In the genomic region with DNA sequence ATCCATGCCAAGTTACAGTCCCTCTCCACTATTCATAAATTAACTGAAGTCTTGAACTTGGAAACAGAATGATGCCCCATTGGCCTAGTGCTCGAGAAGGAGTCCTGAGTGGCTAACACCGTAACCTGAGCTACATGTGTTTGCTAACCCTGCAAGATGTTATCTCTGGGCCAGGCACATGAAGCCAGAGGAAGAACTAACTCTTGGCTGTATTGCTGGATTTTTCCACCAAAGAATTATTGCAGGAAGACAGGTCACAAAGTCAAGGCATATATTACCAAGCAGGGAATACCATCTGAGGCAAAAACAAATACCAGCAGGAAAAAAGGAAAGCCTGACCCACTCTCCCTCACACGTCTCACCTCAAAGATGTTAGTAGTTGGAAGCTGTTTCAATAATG, we compare ENCODE assay signal across 18 cellular contexts.
"Had no signal": no experiment of that assay in that cellular context is flagged by ENCODE, and none has a peak within 500 bp of the region (broad histone marks: within the 10 kb centered on the region; RNA-seq: fewer than 3 reads in every experiment).

No MANE protein-coding gene starts in this region.

- FAIRE-seq: endometrium, kidney had no signal

- DNase-seq: activated B cell treated with CpG ODN at 0.5 μM for 24 hours; activated CD4-positive, alpha-beta T cell treated with anti-CD3 and anti-CD28 coated beads for 4 hours; activated CD4-positive, alpha-beta T cell treated with anti-CD3 and anti-CD28 coated beads, Interleukin-2, amount 50 U/mL, for 48 hours; activated CD8-positive, alpha-beta memory T cell treated with anti-CD3 and anti-CD28 coated beads, Interleukin-2, amount 50 U/mL, for 48 hours; activated naive CD4-positive, alpha-beta T cell; activated T-cell treated with anti-CD3 and anti-CD28 coated beads, Interleukin-2, amount 50 U/mL, for 4 hours; brain microvascular endothelial cell; caudate nucleus; erythroblast; foreskin fibroblast; kidney; mammary epithelial cell; midbrain; natural killer cell; stimulated activated CD4-positive, alpha-beta T cell treated with anti-CD3 and anti-CD28 coated beads, Interleukin-4, amount 100 ng/mL, for 4 hours; stimulated activated naive CD8-positive, alpha-beta T cell treated with anti-CD3 and anti-CD28 coated beads, Interleukin-15, Interleukin-2, amounts not matched to agents 100 U/mL and 50 U/mL, for 24 hours; T1000 had no signal
